Comparison of ENCODE assay signal across 3 cellular contexts in the genomic region with DNA sequence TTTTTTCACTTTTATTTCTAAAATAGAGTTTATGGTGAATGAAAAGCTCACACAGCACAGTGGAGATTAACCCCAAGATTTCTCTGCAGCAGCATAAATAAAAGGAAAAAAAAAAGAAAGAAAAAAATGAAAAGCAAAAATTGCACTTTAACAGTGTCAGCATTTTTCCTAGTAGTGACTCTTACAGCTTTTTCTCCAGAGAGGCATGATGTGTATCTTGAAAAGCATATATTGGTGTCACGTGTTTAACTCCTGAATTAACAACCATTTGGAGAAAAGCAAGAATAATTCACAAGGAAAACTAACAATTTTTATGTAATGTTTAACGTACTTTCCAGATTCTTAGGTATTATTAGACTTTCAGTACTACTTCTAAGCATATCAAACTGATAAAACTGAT.
TF ChIP-seq lines count a peak whose summit lies in the region.

No MANE protein-coding gene starts in this region.

TF ChIP-seq in A549, 52 proteins besides CTCF, POLR2A, EP300 and RAD21:
- no peak for TF ChIP-seq HES2 (IDR thresholded peaks at IDR 0.05)
- TF ChIP-seq MAFK (IDR thresholded peaks at IDR 0.05; ENCODE audit: partially characterized antibody): peak; percentile 87
- TF ChIP-seq KDM5A (IDR thresholded peaks at IDR 0.05): no peak
- TF ChIP-seq EHMT2 (IDR thresholded peaks at IDR 0.05; ENCODE audit: low read depth): no peak
- no peak for TF ChIP-seq HOXB13 (CRISPR knock-in tag; IDR thresholded peaks at IDR 0.05; ENCODE audit: low read depth)
- no peak for TF ChIP-seq ELK1 (IDR thresholded peaks at IDR 0.05; ENCODE audit: low read depth, low read length)

TF ChIP-seq in IMR-90, 13 proteins besides CTCF, POLR2A, EP300 and RAD21:
- TF ChIP-seq MAFK (IDR thresholded peaks at IDR 0.05; ENCODE audit: low read depth, low read length): peak; percentile 82
- TF ChIP-seq RFX5 (IDR thresholded peaks at IDR 0.05; ENCODE audit: low read depth, low read length): no peak

TF ChIP-seq in K562, 482 proteins besides CTCF, POLR2A, EP300 and RAD21:
- TF ChIP-seq MAFF (IDR thresholded peaks at IDR 0.05; ENCODE audit: low read length): peak; percentile 93
- peak; percentile 62; the same call in 1 of the 2 replicates for TF ChIP-seq TOE1 (IDR thresholded peaks at IDR 0.05; ENCODE audit: borderline replicate concordance)
- TF ChIP-seq TOE1 (CRISPR knock-in tag; IDR thresholded peaks at IDR 0.05; ENCODE audit: borderline replicate concordance, low read depth): no peak
- TF ChIP-seq MAFG (tag; conservative IDR thresholded peaks at IDR 0.05): peak; percentile 93
- peak; percentile 87 for TF ChIP-seq MAFK (IDR thresholded peaks at IDR 0.05; ENCODE audit: low read length)
- peak; percentile 95 for TF ChIP-seq C11orf30 (IDR thresholded peaks at IDR 0.05; ENCODE audit: low read depth)
- TF ChIP-seq RCOR1 (IDR thresholded peaks at IDR 0.05; ENCODE audit: borderline replicate concordance in 1 of 2, low read depth in 2 of 2, low read length in 2 of 2): no peak
- TF ChIP-seq ZNF316 (IDR thresholded peaks at IDR 0.05): peak; percentile 99
- no peak for TF ChIP-seq SP1 (CRISPR knock-in tag; IDR thresholded peaks at IDR 0.05)
- TF ChIP-seq TGIF2 (CRISPR knock-in tag; IDR thresholded peaks at IDR 0.05): no peak
- no peak for TF ChIP-seq ILK (tag; IDR thresholded peaks at IDR 0.05; ENCODE audit: borderline replicate concordance, low read depth)
- TF ChIP-seq, protein P1, sequence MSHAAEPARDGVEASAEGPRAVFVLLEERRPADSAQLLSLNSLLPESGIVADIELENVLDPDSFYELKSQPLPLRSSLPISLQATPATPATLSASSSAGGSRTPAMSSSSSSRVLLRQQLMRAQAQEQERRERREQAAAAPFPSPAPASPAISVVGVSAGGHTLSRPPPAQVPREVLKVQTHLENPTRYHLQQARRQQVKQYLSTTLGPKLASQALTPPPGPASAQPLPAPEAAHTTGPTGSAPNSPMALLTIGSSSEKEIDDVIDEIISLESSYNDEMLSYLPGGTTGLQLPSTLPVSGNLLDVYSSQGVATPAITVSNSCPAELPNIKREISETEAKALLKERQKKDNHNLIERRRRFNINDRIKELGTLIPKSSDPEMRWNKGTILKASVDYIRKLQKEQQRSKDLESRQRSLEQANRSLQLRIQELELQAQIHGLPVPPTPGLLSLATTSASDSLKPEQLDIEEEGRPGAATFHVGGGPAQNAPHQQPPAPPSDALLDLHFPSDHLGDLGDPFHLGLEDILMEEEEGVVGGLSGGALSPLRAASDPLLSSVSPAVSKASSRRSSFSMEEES (CRISPR knock-in tag; IDR thresholded peaks at IDR 0.05): peak; percentile 72
- TF ChIP-seq CBX8 (IDR thresholded peaks at IDR 0.05; ENCODE audit: borderline replicate concordance, extremely low read depth, low read depth, low read length, poor library complexity, severe bottlenecking): no peak
- TF ChIP-seq ADNP (tag; IDR thresholded peaks at IDR 0.05): 0 out of 2 replicates have a peak, but pooled peaks have one; percentile 20
- TF ChIP-seq RAD51 (IDR thresholded peaks at IDR 0.05; ENCODE audit: borderline replicate concordance, low read depth): peak; percentile 79
- TF ChIP-seq CSDE1 (IDR thresholded peaks at IDR 0.05): no peak
